ENCODE assay signal across 11 cellular contexts in the genomic region with DNA sequence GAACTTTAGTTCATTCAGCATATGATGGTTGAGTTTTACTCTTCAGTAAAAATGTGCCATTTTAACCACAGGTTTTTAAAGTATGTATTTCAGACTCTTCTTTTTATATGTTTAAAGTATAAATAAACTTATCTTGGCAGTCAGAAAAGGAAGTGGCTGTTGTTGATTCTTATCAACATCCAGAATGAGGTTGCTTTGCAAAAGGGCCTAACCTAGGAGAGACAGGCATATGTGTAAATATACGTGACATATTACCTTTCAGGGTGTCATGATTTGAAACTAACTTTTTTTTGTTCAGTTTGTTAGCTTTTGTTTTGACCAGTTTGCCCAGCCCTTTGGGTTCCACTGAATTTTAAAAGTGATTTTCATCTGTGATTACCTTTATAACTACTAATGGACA. TPM values are rescaled to one million over a fixed set of nuclear protein-coding genes. Genes with fewer than 3 reads are reported as not detected.
DNase-seq lines count a peak whose midpoint lies in the region; ATAC-seq, FAIRE-seq and TF ChIP-seq lines count a peak whose summit lies in the region.
"Had no signal": no experiment of that assay in that cellular context is flagged by ENCODE, and none has a peak within 500 bp of the region (broad histone marks: within the 10 kb centered on the region; RNA-seq: fewer than 3 reads in every experiment).

No MANE protein-coding gene starts in this region.

- TF ChIP-seq RAD21 in GM12878 (IDR thresholded peaks at IDR 0.05; ENCODE audit: insufficient read depth, low read depth, low read length) = no peak

- H3K9me3 ChIP-seq in GM12878 (replicated peaks; ENCODE audit: control insufficient read depth, insufficient read depth, low read length) = no peaks in the 10 kb centered on the region
- H3K9me3 ChIP-seq in small intestine (ENCODE audit: control insufficient read depth, low read depth) = no peaks in the 10 kb centered on the region
- no peaks in the 10 kb centered on the region for H3K9me3 ChIP-seq in thyroid gland
- H3K9me3 ChIP-seq in tibial artery = no peaks in the 10 kb centered on the region
- H3K9me3 ChIP-seq: ovary had no signal

- 0% methylated on average over 1 of the region's 1 CpG for WGBS in GM12878 (ENCODE audit: insufficient coverage, insufficient replicate concordance, low lambda C conversion rate, missing lambda C conversion rate)
- WGBS in small intestine, 3 donors = 53 to 64% (median 57%) methylated on average over 1 of the region's 1 CpG
- WGBS in thyroid gland, 2 donors = 73 to 75% methylated on average over 1 of the region's 1 CpG

- peaks cover 45% of the 10 kb centered on the region for H3K4me1 ChIP-seq in GM12878 (ENCODE audit: control insufficient read depth, insufficient read depth, low read length)
- H3K4me1 ChIP-seq in small intestine (ENCODE audit: control insufficient read depth in 2 of 2, insufficient read depth in 1 of 2, low read depth in 1 of 2, low read length in 1 of 2) = peaks cover 2 to 31% of the 10 kb centered on the region in 2 donors
- peaks cover 66 to 87% of the 10 kb centered on the region in 2 donors for H3K4me1 ChIP-seq in thyroid gland
- peaks cover 0 to 93% (median 66%) of the 10 kb centered on the region in 4 donors for H3K4me1 ChIP-seq in tibial artery

- peaks cover 12% of the 10 kb centered on the region for H4K20me1 ChIP-seq in GM12878 (ENCODE audit: control insufficient read depth, insufficient read depth)

- H3K4me3 ChIP-seq in GM12878 = peak overlapping the region; percentile 41
- no peak overlapping the region for H3K4me3 ChIP-seq in small intestine (ENCODE audit: low read depth in 1 of 2, low read length in 2 of 2)
- no peak overlapping the region for H3K4me3 ChIP-seq in thyroid gland (replicated peaks in 1 of 3)
- no peak overlapping the region for H3K4me3 ChIP-seq in tibial artery
- H3K4me3 ChIP-seq: ovary had no signal

- H3K27ac Mint-ChIP-seq in activated CD4-positive, alpha-beta T cell treated with anti-CD3 and anti-CD28 coated beads, Interleukin-2, amount 10 ng/mL, durations not matched to agents 24 days and 14 days = peak overlapping the region; percentile 86

- peak; percentile 73 for DNase-seq in activated CD4-positive, alpha-beta T cell treated with anti-CD3 and anti-CD28 coated beads, Interleukin-2, amount 10 ng/mL, durations not matched to agents 24 days and 14 days
- no peak for DNase-seq in activated CD4-positive, alpha-beta T cell treated with anti-CD3 and anti-CD28 coated beads for 1 hour
- peak; percentile 27 for DNase-seq in M059J (ENCODE audit: low read depth)
- DNase-seq in GM12878 (ENCODE audit: low read depth, low spot score) = no peak
- peak; percentile 27 for DNase-seq in small intestine
- no peak for DNase-seq in thyroid gland
- no peak for DNase-seq in tibial artery
- no peak for DNase-seq in stimulated activated CD8-positive, alpha-beta memory T cell treated with anti-CD3 and anti-CD28 coated beads, Interleukin-4, amount 100 ng/mL, for 48 hours
- DNase-seq: foreskin keratinocyte, ovary had no signal

- in situ Hi-C loops in GM12878 (cut with MboI) = no loop called here

- intact Hi-C loops in activated CD4-positive, alpha-beta T cell treated with anti-CD3 and anti-CD28 coated beads, Interleukin-2, amount 10 ng/mL, durations not matched to agents 24 days and 14 days (cut with micrococcal nuclease) = loop anchor here (1.0 to 10.0 kb wide), 3 partner anchors 8 to 218 kb away; no protein-coding TSS in a partner anchor
- intact Hi-C loops in GM12878 (cut with micrococcal nuclease; ENCODE audit: unreplicated experiment) (no loop called here), thyroid gland (cut with DNase I) (no loop called here), tibial artery (cut with DNase I; ENCODE audit: low total_unique reads) (no loop called here)

- no peak for ATAC-seq in GM12878
- ATAC-seq: foreskin keratinocyte had no signal

- POLR2A ChIA-PET in GM12878 (lab: Charles Lee) = interaction anchor here (1.0 to 1.9 kb wide), 6 partner anchors 8 to 92 kb away, joined by 3 to 9 read pairs (median 3); a partner anchor contains a TSS

- no peak for FAIRE-seq in GM12878 (lab: Jason Lieb, UNC)
- no peak for FAIRE-seq in small intestine (lab: Jason Lieb, UNC)
- FAIRE-seq: A204.1 had no signal

- no peak for TF ChIP-seq EP300 in GM12878 (IDR thresholded peaks at IDR 0.05; ENCODE audit: borderline replicate concordance in 1 of 2, control insufficient read depth in 1 of 2, low read depth in 2 of 2, low read length in 2 of 2)

- peaks cover 85% of the 10 kb centered on the region for H3K4me1 Mint-ChIP-seq in activated CD4-positive, alpha-beta T cell treated with anti-CD3 and anti-CD28 coated beads, Interleukin-2, amount 10 ng/mL, durations not matched to agents 24 days and 14 days

- TF ChIP-seq POLR2A in GM12878 (IDR thresholded peaks at IDR 0.05; ENCODE audit: low read depth, low read length) (no peak), thyroid gland (IDR thresholded peaks at IDR 0.05) (no peak)

- peaks cover 100% of the 10 kb centered on the region for H3K79me2 ChIP-seq in GM12878 (ENCODE audit: control insufficient read depth, insufficient read depth, low read length)

- H3K27ac ChIP-seq in GM12878 (ENCODE audit: control insufficient read depth, insufficient read depth) = peak overlapping the region; percentile 56
- H3K27ac ChIP-seq in small intestine (ENCODE audit: low read depth in 1 of 2, low read length in 1 of 2) = no peak overlapping the region
- peak overlapping the region in 1 of 3 donors; percentile 36 for H3K27ac ChIP-seq in thyroid gland
- H3K27ac ChIP-seq in tibial artery = peak overlapping the region in 1 of 2 donors; percentile 28
- H3K27ac ChIP-seq: foreskin keratinocyte, ovary had no signal

- peak overlapping the region; percentile 56 for H3K9ac ChIP-seq in GM12878 (ENCODE audit: control insufficient read depth, insufficient read depth, low read length)

- H3K27me3 ChIP-seq in GM12878 (replicated peaks in 1 of 2; ENCODE audit: control insufficient read depth in 2 of 2, insufficient read depth in 2 of 2, low read length in 1 of 2) = no peaks in the 10 kb centered on the region
- H3K27me3 ChIP-seq in small intestine (ENCODE audit: control insufficient read depth in 2 of 2, insufficient read depth in 2 of 2, low read length in 2 of 2) = no peaks in the 10 kb centered on the region
- H3K27me3 ChIP-seq in thyroid gland = no peaks in the 10 kb centered on the region
- no peaks in the 10 kb centered on the region for H3K27me3 ChIP-seq in tibial artery
- H3K27me3 ChIP-seq: foreskin keratinocyte, ovary had no signal

- peak overlapping the region; percentile 88 for H3K4me2 ChIP-seq in GM12878 (ENCODE audit: control insufficient read depth, insufficient read depth)

- TF ChIP-seq CTCF in GM12878 (IDR thresholded peaks at IDR 0.05 in 2 of 3, conservative IDR thresholded peaks at IDR 0.05 in 1 of 3; ENCODE audit: control insufficient read depth in 2 of 3, extremely low read depth in 1 of 3, insufficient read depth in 1 of 3, low read depth in 3 of 3, low read length in 3 of 3) = no peak
- no peak for TF ChIP-seq CTCF in thyroid gland (IDR thresholded peaks at IDR 0.05)
- TF ChIP-seq CTCF in tibial artery (IDR thresholded peaks at IDR 0.05) = no peak

- RAD21 ChIA-PET in GM12878 (lab: Charles Lee; ENCODE audit: unreplicated experiment) = interaction anchor here (1.1 to 2.3 kb wide), 5 partner anchors 10 to 83 kb away, joined by 3 to 7 read pairs (median 4); no protein-coding TSS in a partner anchor

- H3K36me3 ChIP-seq in GM12878 (ENCODE audit: control insufficient read depth in 2 of 2, insufficient read depth in 2 of 2, low read length in 1 of 2) = peaks cover 2 to 11% of the 10 kb centered on the region in 2 experiments; a peak in 3 of 4 replicates
- H3K36me3 ChIP-seq in small intestine (ENCODE audit: control insufficient read depth in 2 of 2, insufficient read depth in 2 of 2, low read length in 2 of 2) = no peaks in the 10 kb centered on the region
- no peaks in the 10 kb centered on the region for H3K36me3 ChIP-seq in thyroid gland
- no peaks in the 10 kb centered on the region for H3K36me3 ChIP-seq in tibial artery
- H3K36me3 ChIP-seq: ovary had no signal

- H3K27me3 Mint-ChIP-seq in activated CD4-positive, alpha-beta T cell treated with anti-CD3 and anti-CD28 coated beads, Interleukin-2, amount 10 ng/mL, durations not matched to agents 24 days and 14 days = no peaks in the 10 kb centered on the region

- H3K4me3 Mint-ChIP-seq in activated CD4-positive, alpha-beta T cell treated with anti-CD3 and anti-CD28 coated beads, Interleukin-2, amount 10 ng/mL, durations not matched to agents 24 days and 14 days = peak overlapping the region; percentile 78

- H3K9me3 Mint-ChIP-seq in activated CD4-positive, alpha-beta T cell treated with anti-CD3 and anti-CD28 coated beads, Interleukin-2, amount 10 ng/mL, durations not matched to agents 24 days and 14 days = no peaks in the 10 kb centered on the region

- CTCF ChIA-PET in GM12878 (lab: Yijun Ruan, JAX) = interaction anchor here (0.9 to 3.5 kb wide), 4 partner anchors 15 to 64 kb away, joined by 3 to 12 read pairs (median 6); no protein-coding TSS in a partner anchor

- no TSS peak for BruUV-seq in GM12878 (replicated peaks; lab: Mats Ljungman, UMichigan)

- SMC1A ChIA-PET in GM12878 (lab: Charles Lee; ENCODE audit: uncharacterized antibody, unreplicated experiment) = interaction anchor here (0.9 to 3.5 kb wide), 10 partner anchors 8 to 83 kb away, joined by 3 to 18 read pairs (median 4); no protein-coding TSS in a partner anchor

- H2AFZ ChIP-seq in GM12878 (ENCODE audit: control insufficient read depth, low read depth, low read length) = no peak overlapping the region

- H3K36me3 Mint-ChIP-seq in activated CD4-positive, alpha-beta T cell treated with anti-CD3 and anti-CD28 coated beads, Interleukin-2, amount 10 ng/mL, durations not matched to agents 24 days and 14 days (ENCODE audit: low read depth) = peaks cover 7% of the 10 kb centered on the region

RNA-seq across cellular contexts. Expression of a gene that starts 7.4 kb away (rescaled TPM):
- 91.4 and 100.0 TPM in 2 replicates for total RNA-seq in activated CD4-positive, alpha-beta T cell treated with anti-CD3 and anti-CD28 coated beads, Interleukin-2, amount 10 ng/mL, durations not matched to agents 24 days and 14 days
- total RNA-seq in M059J (2014; rRNA removed; shearing (Covaris generic)) = 62.0 and 75.0 TPM in 2 replicates
- total RNA-seq in GM12878 (2013; cell fraction: nucleolus; rRNA removed) = 820 and 827 TPM in 2 replicates
- total RNA-seq in GM12878 (2014; rRNA removed) = 208 and 234 TPM in 2 replicates
- total RNA-seq in GM12878 (2014; rRNA removed; fragmentation: Illumina TruSeq; extraction: Trizol) = 317 and 320 TPM in 2 replicates
- 387 and 392 TPM in 2 replicates for total RNA-seq in GM12878 (2021)
- polyA plus RNA-seq in GM12878 (2011; ENCODE audit: low read depth) = 128 TPM
- polyA plus RNA-seq in GM12878 (2011; rRNA removed) = 208 and 240 TPM in 2 replicates
- polyA plus RNA-seq in GM12878 (2011; cell fraction: cytosol; rRNA removed) = 186 and 193 TPM in 2 replicates
- polyA plus RNA-seq in GM12878 (2011; cell fraction: nucleus; rRNA removed) = 252 and 269 TPM in 2 replicates
- 176 and 191 TPM in 2 replicates for polyA plus RNA-seq in GM12878 (2012)
- 254 and 331 TPM in 2 replicates for polyA plus RNA-seq in GM12878 (2014; fragmentation: Illumina TruSeq; extraction: Trizol)
- 100 to 1,000 TPM; 100 to 130 TPM for polyA plus RNA-seq in GM12878 (2014; fragmentation: Nextera tagmentation; extraction: Ambion mirVana)
- polyA plus RNA-seq in GM12878 (2014; rRNA removed) = 138 and 146 TPM in 2 replicates
- polyA plus RNA-seq in GM12878 (2016; fragmentation: Nextera tagmentation; extraction: Ambion mirVana) = 100 to 1,000 TPM; 184 to 200 TPM
- 444 and 518 TPM in 2 replicates for polyA minus RNA-seq in GM12878 (2011; rRNA and poly(A)+ RNA removed)
- 90.7 and 105 TPM in 2 replicates for polyA minus RNA-seq in GM12878 (2011; cell fraction: cytosol; rRNA and poly(A)+ RNA removed)
- polyA minus RNA-seq in GM12878 (2011; cell fraction: nucleus; rRNA and poly(A)+ RNA removed) = 447 and 727 TPM in 2 replicates
- 10 to 100 TPM; 28.2 to 36.3 (median 28.6) TPM for polyA plus RNA-seq in small intestine
- total RNA-seq in thyroid gland = 100 to 1,000 TPM; 148 to 217 (median 196) TPM

Comparison
In these comparisons a context has a peak if more than half of its experiments do, and no peak if none do; other contexts are left out.
1. DNase-seq: peak in activated CD4-positive, alpha-beta T cell treated with anti-CD3 and anti-CD28 coated beads, Interleukin-2, amount 10 ng/mL, durations not matched to agents 24 days and 14 days (single experiment), M059J (single experiment) and small intestine (single experiment); none in activated CD4-positive, alpha-beta T cell treated with anti-CD3 and anti-CD28 coated beads for 1 hour (single experiment), GM12878 (single experiment), thyroid gland (0 of 2), tibial artery (0 of 2) and stimulated activated CD8-positive, alpha-beta memory T cell treated with anti-CD3 and anti-CD28 coated beads, Interleukin-4, amount 100 ng/mL, for 48 hours (single experiment).